In the genomic region with DNA sequence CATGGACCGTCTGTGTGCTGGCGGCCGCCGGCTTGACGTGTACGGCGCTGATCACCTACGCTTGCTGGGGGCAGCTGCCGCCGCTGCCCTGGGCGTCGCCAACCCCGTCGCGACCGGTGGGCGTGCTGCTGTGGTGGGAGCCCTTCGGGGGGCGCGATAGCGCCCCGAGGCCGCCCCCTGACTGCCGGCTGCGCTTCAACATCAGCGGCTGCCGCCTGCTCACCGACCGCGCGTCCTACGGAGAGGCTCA, we compare ENCODE assay signal across 8 cellular contexts. TPM values are rescaled to one million over a fixed set of nuclear protein-coding genes. Genes with fewer than 3 reads are reported as not detected.
DNase-seq lines count a peak whose midpoint lies in the region; ATAC-seq and TF ChIP-seq lines count a peak whose summit lies in the region.

No MANE protein-coding gene starts in this region.

- no peak for TF ChIP-seq CTCF in neural progenitor cell (IDR thresholded peaks at IDR 0.05)

- no peaks in the 10 kb centered on the region for H3K4me1 ChIP-seq in ectodermal cell (ENCODE audit: control insufficient read depth, insufficient read depth, low read length)
- peaks cover 8% of the 10 kb centered on the region for H3K4me1 ChIP-seq in neural progenitor cell

- H3K27ac Mint-ChIP-seq in activated CD4-positive, alpha-beta T cell treated with anti-CD3 and anti-CD28 coated beads, Interleukin-2, amount 10 ng/mL, durations not matched to agents 24 days and 14 days, result no peak overlapping the region
- no peak overlapping the region for H3K27ac Mint-ChIP-seq in neural progenitor cell

- no peaks in the 10 kb centered on the region for H3K9me3 ChIP-seq in ectodermal cell (ENCODE audit: control insufficient read depth, low read length)
- no peaks in the 10 kb centered on the region for H3K9me3 ChIP-seq in neural progenitor cell (ENCODE audit: low read depth)

- H3K79me2 ChIP-seq in neural progenitor cell (ENCODE audit: low read depth), result no peaks in the 10 kb centered on the region

- H3K36me3 Mint-ChIP-seq in activated CD4-positive, alpha-beta T cell treated with anti-CD3 and anti-CD28 coated beads, Interleukin-2, amount 10 ng/mL, durations not matched to agents 24 days and 14 days (ENCODE audit: low read depth), result peaks cover 15% of the 10 kb centered on the region
- H3K36me3 Mint-ChIP-seq in neural progenitor cell, result no peaks in the 10 kb centered on the region

- no peak for ATAC-seq in GM21390 (IDR thresholded peaks at IDR 0.05; ENCODE audit: unreplicated experiment)

- intact Hi-C loops in activated CD4-positive, alpha-beta T cell treated with anti-CD3 and anti-CD28 coated beads, Interleukin-2, amount 10 ng/mL, durations not matched to agents 24 days and 14 days (cut with micrococcal nuclease), result loop anchor here (1.0 to 10.0 kb wide), 7 partner anchors 51 to 882 kb away; partner anchors contain the start of genes AMOTL1, ANKRD49, CEP295 and CWC15

- peak overlapping the region; percentile 76 for H3K4me2 ChIP-seq in neural progenitor cell

- peak overlapping the region; percentile 99 for H3K4me3 Mint-ChIP-seq in activated CD4-positive, alpha-beta T cell treated with anti-CD3 and anti-CD28 coated beads, Interleukin-2, amount 10 ng/mL, durations not matched to agents 24 days and 14 days
- H3K4me3 Mint-ChIP-seq in neural progenitor cell, result no peak overlapping the region

- WGBS in ectodermal cell, 2 experiments, result 1% methylated on average over 32 of the region's 32 CpGs

- no peaks in the 10 kb centered on the region for H3K36me3 ChIP-seq in ectodermal cell (ENCODE audit: control insufficient read depth, insufficient read depth, low read length)
- no peaks in the 10 kb centered on the region for H3K36me3 ChIP-seq in neural progenitor cell

- H2AFZ ChIP-seq in neural progenitor cell (replicated peaks), result peak overlapping the region; percentile 93

- no peak for DNase-seq in activated CD4-positive, alpha-beta T cell treated with anti-CD3 and anti-CD28 coated beads, Interleukin-2, amount 10 ng/mL, durations not matched to agents 24 days and 14 days
- DNase-seq in activated CD4-positive, alpha-beta T cell treated with anti-CD3 and anti-CD28 coated beads, Interleukin-2, amount 50 U/mL, for 48 hours, result no peak
- DNase-seq in KBM-7, result peak; percentile 50
- no peak for DNase-seq in neural progenitor cell (ENCODE audit: low spot score)
- no peak for DNase-seq in NCI-H146 treated with DMSO at 0.1 percent for 48 hours (lab: John Stamatoyannopoulos, UW; ENCODE audit: unreplicated experiment)
- DNase-seq in NCI-H1092 (lab: John Stamatoyannopoulos, UW), result no peak

- H3K4me3 ChIP-seq in ectodermal cell (ENCODE audit: insufficient read depth, low read depth, low read length) (peak overlapping the region; percentile 57), neural progenitor cell (peak overlapping the region; percentile 52)

- H3K27ac ChIP-seq in ectodermal cell (ENCODE audit: insufficient read depth, low read depth, low read length, poor library complexity, severe bottlenecking), result no peak overlapping the region
- no peak overlapping the region for H3K27ac ChIP-seq in neural progenitor cell

- H3K27me3 ChIP-seq in ectodermal cell (ENCODE audit: control insufficient read depth, insufficient read depth, low read length, poor library complexity, severe bottlenecking) (peaks cover 61% of the 10 kb centered on the region), neural progenitor cell (peaks cover 61% of the 10 kb centered on the region)

- H3K4me1 Mint-ChIP-seq in activated CD4-positive, alpha-beta T cell treated with anti-CD3 and anti-CD28 coated beads, Interleukin-2, amount 10 ng/mL, durations not matched to agents 24 days and 14 days, result peaks cover 37% of the 10 kb centered on the region
- H3K4me1 Mint-ChIP-seq in neural progenitor cell, result peaks cover 14% of the 10 kb centered on the region

- H3K9ac ChIP-seq in neural progenitor cell, result no peak overlapping the region

- H4K20me1 ChIP-seq in neural progenitor cell (ENCODE audit: low read depth), result no peaks in the 10 kb centered on the region

- peaks cover 6% of the 10 kb centered on the region for H3K27me3 Mint-ChIP-seq in activated CD4-positive, alpha-beta T cell treated with anti-CD3 and anti-CD28 coated beads, Interleukin-2, amount 10 ng/mL, durations not matched to agents 24 days and 14 days
- H3K27me3 Mint-ChIP-seq in neural progenitor cell (ENCODE audit: insufficient read depth, low read depth), result peaks cover 2% of the 10 kb centered on the region

- H3F3A ChIP-seq in neural progenitor cell (ENCODE audit: low read depth), result peaks cover 17% of the 10 kb centered on the region

- in situ Hi-C loops in KBM-7 (cut with MboI; ENCODE audit: low pct_unique_long_range_greater_than_20kb, low sequenced_read_pairs), result no loop called here

- H3K9me3 Mint-ChIP-seq in activated CD4-positive, alpha-beta T cell treated with anti-CD3 and anti-CD28 coated beads, Interleukin-2, amount 10 ng/mL, durations not matched to agents 24 days and 14 days, result no peaks in the 10 kb centered on the region
- peaks cover 3% of the 10 kb centered on the region for H3K9me3 Mint-ChIP-seq in neural progenitor cell

RNA-seq across cellular contexts. Expression of gene FUT4, which starts 0.8 kb away (rescaled TPM):
- 8.3 and 8.8 TPM in 2 replicates for total RNA-seq in activated CD4-positive, alpha-beta T cell treated with anti-CD3 and anti-CD28 coated beads, Interleukin-2, amount 10 ng/mL, durations not matched to agents 24 days and 14 days
- polyA plus RNA-seq in ectodermal cell (2013, experiment 1 of 4), result 2.3 TPM
- 2.8 TPM for polyA plus RNA-seq in ectodermal cell (2013, experiment 2 of 4)
- 2.2 TPM for polyA plus RNA-seq in ectodermal cell (2013, experiment 3 of 4)
- 2.4 TPM for polyA plus RNA-seq in ectodermal cell (2013, experiment 4 of 4)
- total RNA-seq in neural progenitor cell (ENCODE audit: low replicate concordance), result 2.4 and 2.7 TPM in 2 replicates

RNA-seq across cellular contexts. Expression of gene PIWIL4, which starts 22.7 kb away (rescaled TPM):
- 0.65 and 0.73 TPM in 2 replicates for total RNA-seq in activated CD4-positive, alpha-beta T cell treated with anti-CD3 and anti-CD28 coated beads, Interleukin-2, amount 10 ng/mL, durations not matched to agents 24 days and 14 days
- polyA plus RNA-seq in ectodermal cell (2013, experiment 1 of 4), result 0.67 TPM
- polyA plus RNA-seq in ectodermal cell (2013, experiment 2 of 4), result not detected
- 0.53 TPM for polyA plus RNA-seq in ectodermal cell (2013, experiment 3 of 4)
- polyA plus RNA-seq in ectodermal cell (2013, experiment 4 of 4), result 0.49 TPM
- 1.1 and 1.3 TPM in 2 replicates for total RNA-seq in neural progenitor cell (ENCODE audit: low replicate concordance)

RNA-seq across cellular contexts. Expression of gene C11orf97, which starts 32.2 kb away (rescaled TPM):
- not detected in 2 replicates for total RNA-seq in activated CD4-positive, alpha-beta T cell treated with anti-CD3 and anti-CD28 coated beads, Interleukin-2, amount 10 ng/mL, durations not matched to agents 24 days and 14 days
- not detected for polyA plus RNA-seq in ectodermal cell (2013, experiment 1 of 4)
- polyA plus RNA-seq in ectodermal cell (2013, experiment 2 of 4), result not detected
- polyA plus RNA-seq in ectodermal cell (2013, experiment 3 of 4), result not detected
- not detected for polyA plus RNA-seq in ectodermal cell (2013, experiment 4 of 4)
- not detected in 2 replicates for total RNA-seq in neural progenitor cell (ENCODE audit: low replicate concordance)

RNA-seq across cellular contexts. Expression of gene ANKRD49, which starts 50.7 kb away (rescaled TPM):
- total RNA-seq in activated CD4-positive, alpha-beta T cell treated with anti-CD3 and anti-CD28 coated beads, Interleukin-2, amount 10 ng/mL, durations not matched to agents 24 days and 14 days, result 18.4 and 22.6 TPM in 2 replicates
- 19.0 TPM for polyA plus RNA-seq in ectodermal cell (2013, experiment 1 of 4)
- polyA plus RNA-seq in ectodermal cell (2013, experiment 2 of 4), result 18.1 TPM
- 17.0 TPM for polyA plus RNA-seq in ectodermal cell (2013, experiment 3 of 4)
- 21.1 TPM for polyA plus RNA-seq in ectodermal cell (2013, experiment 4 of 4)
- total RNA-seq in neural progenitor cell (ENCODE audit: low replicate concordance), result 14.4 and 18.9 TPM in 2 replicates

RNA-seq across cellular contexts. Expression of gene MRE11, which starts 50.9 kb away (rescaled TPM):
- 45.4 and 46.5 TPM in 2 replicates for total RNA-seq in activated CD4-positive, alpha-beta T cell treated with anti-CD3 and anti-CD28 coated beads, Interleukin-2, amount 10 ng/mL, durations not matched to agents 24 days and 14 days
- polyA plus RNA-seq in ectodermal cell (2013, experiment 1 of 4), result 38.5 TPM
- polyA plus RNA-seq in ectodermal cell (2013, experiment 2 of 4), result 41.7 TPM
- polyA plus RNA-seq in ectodermal cell (2013, experiment 3 of 4), result 26.2 TPM
- polyA plus RNA-seq in ectodermal cell (2013, experiment 4 of 4), result 30.0 TPM
- total RNA-seq in neural progenitor cell (ENCODE audit: low replicate concordance), result 31.8 and 48.9 TPM in 2 replicates
